Comparison of ENCODE assay signal across 14 cellular contexts in the genomic region with DNA sequence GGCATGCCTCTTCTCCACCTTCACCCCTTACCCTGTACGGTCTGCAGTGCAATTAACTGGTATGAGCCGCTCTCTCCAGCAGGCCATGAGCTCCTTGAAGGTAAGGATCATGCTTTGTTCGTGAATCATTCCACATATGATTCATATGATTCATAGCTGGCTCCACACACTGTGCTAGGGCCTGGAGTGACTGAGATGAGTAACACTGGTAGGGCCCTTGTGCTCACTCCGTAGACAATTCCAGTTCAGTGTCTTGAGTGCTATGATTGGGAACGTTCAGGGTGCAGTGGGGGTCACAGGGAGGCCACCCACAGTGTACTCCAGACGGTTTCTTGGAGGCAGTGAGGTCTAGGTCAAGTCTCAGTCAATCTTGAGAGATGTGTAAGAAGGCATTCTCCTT.
DNase-seq lines count a peak whose midpoint lies in the region; ATAC-seq and TF ChIP-seq lines count a peak whose summit lies in the region.
"Had no signal": no experiment of that assay in that cellular context is flagged by ENCODE, and none has a peak within 500 bp of the region (broad histone marks: within the 10 kb centered on the region; RNA-seq: fewer than 3 reads in every experiment).

No MANE protein-coding gene starts in this region.

- no peaks in the 10 kb centered on the region for H3K36me3 ChIP-seq in A673 (ENCODE audit: insufficient read depth, low read length, poor library complexity, severe bottlenecking)

- no peak overlapping the region for H3K4me3 ChIP-seq in choroid plexus epithelial cell (ENCODE audit: low read depth, low read length)
- no peak overlapping the region for H3K4me3 ChIP-seq in A673 (ENCODE audit: low read depth, low read length, poor library complexity, severe bottlenecking)

- no TSS peak for BruUV-seq in A673 (replicated peaks; lab: Mats Ljungman, UMichigan)

- DNase-seq in Daoy (ENCODE audit: low read depth): peak; percentile 92
- peak; percentile 12 for DNase-seq in NCI-H460 (ENCODE audit: extremely low read depth, low read depth)
- peak; percentile 73 for DNase-seq in choroid plexus epithelial cell (ENCODE audit: low read depth)
- peak; percentile 63 for DNase-seq in non-pigmented ciliary epithelial cell (ENCODE audit: low read depth)
- no peak for DNase-seq in NCI-H2029 (lab: John Stamatoyannopoulos, UW)
- DNase-seq in A673 (ENCODE audit: low spot score): no peak
- no peak for DNase-seq in activated CD4-positive, alpha-beta T cell treated with anti-CD3 and anti-CD28 coated beads, Interleukin-2, amount 50 U/mL, for 4 hours
- DNase-seq: amygdala; CD4-positive, alpha-beta T cell; NCI-H1436 treated with DMSO at 0.1 percent for 48 hours; stimulated activated CD4-positive, alpha-beta T cell treated with anti-CD3 and anti-CD28 coated beads, Interleukin-2, amount 100 ng/mL, for 48 hours had no signal

- no peaks in the 10 kb centered on the region for H3K4me1 ChIP-seq in A673 (ENCODE audit: insufficient read depth, low read length, poor library complexity, severe bottlenecking)
- H3K4me1 ChIP-seq: parathyroid adenoma had no signal

- CTCF ChIA-PET in A673 (lab: Charles Lee): interaction anchor here (0.6 kb wide), 1 partner anchor 513 kb away, joined by 7 read pairs; no protein-coding TSS in a partner anchor

- no peak overlapping the region for H3K27ac ChIP-seq in A673 (ENCODE audit: low read depth, low read length, poor library complexity, severe bottlenecking)
- H3K27ac ChIP-seq: parathyroid adenoma had no signal

- intact Hi-C loops in A673 (cut with micrococcal nuclease; ENCODE audit: unreplicated experiment): no loop called here

- peaks cover 16% of the 10 kb centered on the region for H3K27me3 ChIP-seq in A673 (replicated peaks; ENCODE audit: insufficient read depth, low read depth, low read length, poor library complexity)

- POLR2A ChIA-PET in A673 (lab: Charles Lee; ENCODE audit: low non-redundant PET): no interaction called here

- no peaks in the 10 kb centered on the region for H3K9me3 ChIP-seq in A673 (ENCODE audit: low read depth, low read length, poor library complexity, severe bottlenecking)

- TF ChIP-seq CTCF in choroid plexus epithelial cell (conservative IDR thresholded peaks at IDR 0.05; ENCODE audit: low read depth, low read length) (no peak), A673 (conservative IDR thresholded peaks at IDR 0.05; ENCODE audit: low read depth, low read length) (no peak)

- no peak for ATAC-seq in GM18907 (IDR thresholded peaks at IDR 0.05; ENCODE audit: unreplicated experiment)
- ATAC-seq: left lobe of liver had no signal

Comparison
In these comparisons a context has a peak if more than half of its experiments do, and no peak if none do; other contexts are left out.
1. DNase-seq: peak in Daoy (single experiment), NCI-H460 (single experiment), choroid plexus epithelial cell (single experiment) and non-pigmented ciliary epithelial cell (single experiment); none in NCI-H2029 (single experiment), A673 (single experiment) and activated CD4-positive, alpha-beta T cell treated with anti-CD3 and anti-CD28 coated beads, Interleukin-2, amount 50 U/mL, for 4 hours (0 of 2).